ENCODE assay signal across 9 cellular contexts in the genomic region with DNA sequence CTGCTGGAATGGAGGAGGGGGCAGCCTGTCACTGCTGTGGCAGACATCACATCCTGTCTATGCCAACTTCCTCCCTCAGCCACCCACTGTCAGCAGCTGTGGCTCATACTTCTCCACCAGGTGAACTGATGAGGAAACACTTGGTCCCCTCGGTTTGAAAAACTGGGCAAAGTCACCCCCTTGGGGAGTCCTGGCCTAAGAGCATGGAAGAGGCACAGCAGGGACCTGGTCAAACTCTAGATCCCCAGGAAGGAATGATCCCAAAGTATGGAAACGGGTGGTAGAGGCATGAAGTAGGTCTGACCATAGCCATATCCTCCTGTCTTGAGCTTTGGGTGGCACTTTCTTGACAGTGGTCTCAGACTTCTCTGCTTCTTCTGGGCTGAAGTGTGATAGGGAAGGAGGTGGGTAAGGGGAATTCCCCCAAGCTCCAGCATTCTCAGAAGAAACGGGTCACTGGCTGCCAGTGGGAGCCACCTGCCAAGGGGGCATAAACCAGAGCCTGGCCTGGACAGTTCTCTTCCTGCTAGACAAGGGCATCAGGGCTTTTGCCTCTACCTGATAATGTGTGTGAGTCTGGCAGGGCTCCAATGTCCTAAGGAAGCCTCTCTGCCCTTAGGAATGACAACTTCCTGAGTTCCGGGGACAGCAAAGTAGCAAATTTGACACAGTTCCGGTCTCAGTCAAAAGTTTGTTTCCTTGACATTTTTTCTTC. TPM values are rescaled to one million over a fixed set of nuclear protein-coding genes. Genes with fewer than 3 reads are reported as not detected.
DNase-seq lines count a peak whose midpoint lies in the region; ATAC-seq, FAIRE-seq and TF ChIP-seq lines count a peak whose summit lies in the region.
"Had no signal": no experiment of that assay in that cellular context is flagged by ENCODE, and none has a peak within 500 bp of the region (broad histone marks: within the 10 kb centered on the region; RNA-seq: fewer than 3 reads in every experiment).

No MANE protein-coding gene starts in this region.

- H3K9ac ChIP-seq in duodenal mucosa (ENCODE audit: low read depth in 1 of 2, low read length in 2 of 2) (peak overlapping the region in 1 of 2 donors; percentile 1), neuronal stem cell (ENCODE audit: low read depth, low read length, poor library complexity) (no peak overlapping the region)

- H3K9me3 ChIP-seq in duodenal mucosa (ENCODE audit: control insufficient read depth in 1 of 2, low read length in 2 of 2) (no peaks in the 10 kb centered on the region), neuronal stem cell (replicated peaks in 1 of 2; ENCODE audit: control insufficient read depth in 2 of 2, insufficient read depth in 1 of 2, low read depth in 1 of 2, low read length in 2 of 2) (no peaks in the 10 kb centered on the region)

- no peak for ATAC-seq in GM21390 (IDR thresholded peaks at IDR 0.05; ENCODE audit: unreplicated experiment)

- TF ChIP-seq POLR2A in GM12891 (IDR thresholded peaks at IDR 0.05; ENCODE audit: low read depth, low read length) = no peak

- no peak overlapping the region for H2BK12ac ChIP-seq in neuronal stem cell (ENCODE audit: low read length)

- no peak overlapping the region for H4K91ac ChIP-seq in neuronal stem cell (ENCODE audit: low read depth, low read length, poor library complexity)

- WGBS in neuronal stem cell (ENCODE audit: extremely low coverage in 2 of 2, insufficient read length in 2 of 2, insufficient replicate concordance in 1 of 2), 2 donors = no CpG with 5 or more reads among the region's 5 CpGs

- H3K4me3 ChIP-seq in duodenal mucosa (ENCODE audit: low read depth in 1 of 2, low read length in 2 of 2) = peak overlapping the region in 1 of 2 donors; percentile 23
- H3K4me3 ChIP-seq in neuronal stem cell (ENCODE audit: low read length in 2 of 2) = peak overlapping the region in 1 of 2 donors; percentile 19
- H3K4me3 ChIP-seq: cardiac muscle cell had no signal

- H3K4me1 ChIP-seq in duodenal mucosa (ENCODE audit: control insufficient read depth in 1 of 2, insufficient read depth in 2 of 2, low read length in 2 of 2) = peaks cover 44 to 48% of the 10 kb centered on the region in 2 donors
- peaks cover 15 to 18% of the 10 kb centered on the region in 2 donors for H3K4me1 ChIP-seq in neuronal stem cell (ENCODE audit: control insufficient read depth in 2 of 2, insufficient read depth in 1 of 2, low read depth in 1 of 2, low read length in 2 of 2)

- no peaks in the 10 kb centered on the region for H3K79me1 ChIP-seq in neuronal stem cell (ENCODE audit: low read depth, low read length)

- no peak overlapping the region for H2AK5ac ChIP-seq in neuronal stem cell (ENCODE audit: low read depth, low read length)

- H3K4ac ChIP-seq in neuronal stem cell (ENCODE audit: low read length) = no peak overlapping the region

- no peak overlapping the region for H3K14ac ChIP-seq in neuronal stem cell (ENCODE audit: low read length)

- DNase-seq in GM12891 (ENCODE audit: insufficient read length, low spot score) = no peak
- peak; percentile 51 for DNase-seq in activated CD4-positive, alpha-beta T cell treated with anti-CD3 and anti-CD28 coated beads for 1 hour
- peak; percentile 53 for DNase-seq in stimulated activated CD4-positive, alpha-beta T cell treated with anti-CD3 and anti-CD28 coated beads, Interleukin-1b, Interleukin-23, amount 100 ng/mL, for 48 hours
- no peak for DNase-seq in iPS-NIHi11 (ENCODE audit: low spot score)
- DNase-seq in DMS153 (lab: John Stamatoyannopoulos, UW) = no peak
- DNase-seq in neuronal stem cell (ENCODE audit: low spot score) = no peak

- no peak overlapping the region for H2AFZ ChIP-seq in neuronal stem cell (ENCODE audit: low read length)

- H2BK120ac ChIP-seq in neuronal stem cell (ENCODE audit: low read depth, low read length) = no peak overlapping the region

- no peak overlapping the region for H3K23ac ChIP-seq in neuronal stem cell (ENCODE audit: low read depth, low read length, poor library complexity)

- H2BK5ac ChIP-seq in neuronal stem cell (ENCODE audit: low read length) = no peak overlapping the region

- H3K4me2 ChIP-seq in neuronal stem cell (ENCODE audit: insufficient read depth, low read length, poor library complexity, severe bottlenecking) = no peak overlapping the region

- no peak overlapping the region for H3K18ac ChIP-seq in neuronal stem cell (ENCODE audit: low read length)

- H3K27ac ChIP-seq in duodenal mucosa (ENCODE audit: low read depth, low read length) = peak overlapping the region; percentile 53
- no peak overlapping the region for H3K27ac ChIP-seq in neuronal stem cell (replicated peaks; ENCODE audit: low read length)
- H3K27ac ChIP-seq: cardiac muscle cell had no signal

- H3K27me3 ChIP-seq in duodenal mucosa (ENCODE audit: control insufficient read depth in 1 of 2, insufficient read depth in 2 of 2, low read length in 2 of 2) = no peaks in the 10 kb centered on the region
- H3K27me3 ChIP-seq in neuronal stem cell (ENCODE audit: control insufficient read depth in 3 of 3, insufficient read depth in 3 of 3, low read depth in 1 of 3, low read length in 3 of 3) = no peaks in the 10 kb centered on the region
- H3K27me3 ChIP-seq: cardiac muscle cell had no signal

- no peak overlapping the region for H2BK15ac ChIP-seq in neuronal stem cell (ENCODE audit: low read length)

- H3K36me3 ChIP-seq in duodenal mucosa (ENCODE audit: control insufficient read depth in 1 of 2, insufficient read depth in 2 of 2, low read length in 2 of 2) (no peaks in the 10 kb centered on the region), neuronal stem cell (replicated peaks in 1 of 2; ENCODE audit: control insufficient read depth in 2 of 2, insufficient read depth in 2 of 2, low read length in 2 of 2) (no peaks in the 10 kb centered on the region)
- H3K36me3 ChIP-seq: cardiac muscle cell had no signal

- peak; percentile 76 for FAIRE-seq in GM12891 (lab: Jason Lieb, UNC)

- H4K8ac ChIP-seq in neuronal stem cell (ENCODE audit: low read depth, low read length) = no peak overlapping the region

TF ChIP-seq in GM12891, 5 proteins besides CTCF, POLR2A, EP300 and RAD21:
- TF ChIP-seq POU2F2 (IDR thresholded peaks at IDR 0.05; ENCODE audit: low read depth, low read length) (no peak), POLR2AphosphoS5 (IDR thresholded peaks at IDR 0.05; ENCODE audit: low read depth, low read length) (no peak), PAX5 (IDR thresholded peaks at IDR 0.05; ENCODE audit: insufficient read depth, low read length, severe bottlenecking) (no peak), TAF1 (IDR thresholded peaks at IDR 0.05; ENCODE audit: low read depth, low read length) (no peak), SPI1 (IDR thresholded peaks at IDR 0.05; ENCODE audit: low read depth, low read length) (peak; percentile 69)

RNA-seq across cellular contexts. Expression of a gene that starts 36.0 kb away (rescaled TPM):
- polyA plus RNA-seq in GM12891 (2012; ENCODE audit: low read depth, missing spikeins) = 40.1 TPM
- 8.2 TPM for polyA plus RNA-seq in neuronal stem cell (2013, experiment 1 of 2)
- 8.1 TPM for polyA plus RNA-seq in neuronal stem cell (2013, experiment 2 of 2)

RNA-seq across cellular contexts. Expression of a gene that starts 47.8 kb away (rescaled TPM):
- 6.6 TPM for polyA plus RNA-seq in GM12891 (2012; ENCODE audit: low read depth, missing spikeins)
- 20.1 TPM for polyA plus RNA-seq in neuronal stem cell (2013, experiment 1 of 2)
- 20.2 TPM for polyA plus RNA-seq in neuronal stem cell (2013, experiment 2 of 2)

Comparison
In these comparisons a context has a peak if more than half of its experiments do, and no peak if none do; other contexts are left out.
1. DNase-seq: peak in activated CD4-positive, alpha-beta T cell treated with anti-CD3 and anti-CD28 coated beads for 1 hour (single experiment) and stimulated activated CD4-positive, alpha-beta T cell treated with anti-CD3 and anti-CD28 coated beads, Interleukin-1b, Interleukin-23, amount 100 ng/mL, for 48 hours (single experiment); none in GM12891 (single experiment), iPS-NIHi11 (single experiment), DMS153 (single experiment) and neuronal stem cell (single experiment).